In the genomic region with DNA sequence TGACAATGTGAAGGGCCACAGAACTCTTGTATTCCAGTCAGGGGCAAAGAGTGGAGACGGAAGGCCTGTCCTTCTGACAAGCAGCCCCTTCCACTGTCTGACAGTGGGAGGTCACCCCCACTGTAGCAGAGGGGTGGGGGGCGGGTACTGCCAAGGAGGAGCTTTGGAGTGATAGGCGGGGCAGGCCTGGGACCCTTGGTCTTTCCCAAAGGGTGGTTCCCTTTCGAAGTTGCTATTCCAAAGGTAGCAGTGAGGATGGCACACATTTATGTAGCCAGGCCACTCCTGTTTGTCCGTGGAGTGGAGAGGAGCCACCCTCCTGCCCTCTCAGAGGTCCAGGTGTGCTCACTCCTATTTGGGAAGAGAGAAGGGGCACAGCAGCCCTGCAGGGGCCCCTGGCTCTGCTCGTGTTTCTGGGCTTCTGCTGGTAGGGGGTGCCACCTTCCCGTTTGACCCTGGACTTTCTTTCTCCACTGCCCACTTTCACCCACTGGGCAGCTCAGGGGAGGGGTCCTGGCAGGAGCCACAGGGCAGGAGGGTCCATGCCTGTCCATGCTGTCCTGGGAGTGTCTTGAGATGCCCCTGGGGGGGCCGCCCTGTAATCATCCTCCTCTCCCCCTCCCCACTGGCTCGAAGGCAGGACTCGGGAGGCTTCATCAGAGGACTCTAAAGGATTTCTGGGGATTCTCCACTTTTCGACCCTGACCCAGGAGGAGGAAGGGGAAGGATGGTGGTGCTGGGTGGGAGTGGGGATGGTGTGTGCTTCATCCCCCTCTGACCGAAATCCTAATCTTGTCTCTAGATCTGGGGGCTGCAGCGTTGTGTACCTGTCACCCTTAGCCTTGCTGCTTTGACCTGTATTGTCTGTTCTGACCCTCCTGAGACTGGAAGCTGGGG, we compare ENCODE assay signal across 10 cellular contexts. TPM values are rescaled to one million over a fixed set of nuclear protein-coding genes. Genes with fewer than 3 reads are reported as not detected.
DNase-seq lines count a peak whose midpoint lies in the region; ATAC-seq and TF ChIP-seq lines count a peak whose summit lies in the region.
"Had no signal": no experiment of that assay in that cellular context is flagged by ENCODE, and none has a peak within 500 bp of the region (broad histone marks: within the 10 kb centered on the region; RNA-seq: fewer than 3 reads in every experiment).

No MANE protein-coding gene starts in this region.

- peak; percentile 51 for DNase-seq in GM03348 (ENCODE audit: low spot score)
- no peak for DNase-seq in body of pancreas
- DNase-seq in NCI-H128 (lab: John Stamatoyannopoulos, UW; ENCODE audit: unreplicated experiment) = no peak
- no peak for DNase-seq in G401 (ENCODE audit: low spot score)
- DNase-seq in NCI-H524 treated with DMSO at 0.1 percent for 48 hours (lab: John Stamatoyannopoulos, UW) = no peak
- DNase-seq: hypothalamus, NCI-H2029 treated with DMSO at 0.1 percent for 48 hours had no signal

- H3K4me2 ChIP-seq in skeletal muscle satellite cell (ENCODE audit: low read length) = peak overlapping the region; percentile 99

- ATAC-seq in body of pancreas (no peak), HG03571 (IDR thresholded peaks at IDR 0.05; ENCODE audit: unreplicated experiment) (no peak)

- no peak for TF ChIP-seq CTCF in body of pancreas (IDR thresholded peaks at IDR 0.05)

- H3K36me3 ChIP-seq in body of pancreas (replicated peaks in 1 of 2; ENCODE audit: insufficient read depth in 1 of 2, low read depth in 2 of 2) (peaks cover 0 to under 1% of the 10 kb centered on the region in 2 donors), iPS-20b (ENCODE audit: insufficient read depth, low read depth, low read length) (peaks cover 36% of the 10 kb centered on the region), skeletal muscle satellite cell (ENCODE audit: insufficient read depth, low read length) (peaks cover 48% of the 10 kb centered on the region)

- peaks cover 19% of the 10 kb centered on the region for H3K4me1 ChIP-seq in body of pancreas
- H3K4me1 ChIP-seq in iPS-20b (ENCODE audit: insufficient read depth, low read length) = peaks cover 25% of the 10 kb centered on the region
- H3K4me1 ChIP-seq in skeletal muscle satellite cell (ENCODE audit: control insufficient read depth, insufficient read depth, low read length) = peaks cover 67% of the 10 kb centered on the region

- in situ Hi-C loops in G401 (cut with HindIII; ENCODE audit: low sequenced_read_pairs) = no loop called here

- no peak for TF ChIP-seq POLR2A in body of pancreas (IDR thresholded peaks at IDR 0.05)

- intact Hi-C loops in body of pancreas (cut with DNase I) = no loop called here

- peak overlapping the region; percentile 95 for H3K9ac ChIP-seq in iPS-20b (ENCODE audit: low read depth, low read length)
- peak overlapping the region; percentile 99 for H3K9ac ChIP-seq in skeletal muscle satellite cell (ENCODE audit: low read depth, low read length)

- 53 to 63% methylated on average over 4 to 12 of the region's 13 CpGs for WGBS in body of pancreas, 2 donors

- H3K9me3 ChIP-seq in body of pancreas = no peaks in the 10 kb centered on the region
- no peaks in the 10 kb centered on the region for H3K9me3 ChIP-seq in iPS-20b (ENCODE audit: insufficient read depth, low read depth, low read length)
- H3K9me3 ChIP-seq in skeletal muscle satellite cell (replicated peaks; ENCODE audit: low read length) = no peaks in the 10 kb centered on the region

- H3K27me3 ChIP-seq in body of pancreas (no peaks in the 10 kb centered on the region), iPS-20b (ENCODE audit: insufficient read depth, low read length) (no peaks in the 10 kb centered on the region), skeletal muscle satellite cell (ENCODE audit: control insufficient read depth, insufficient read depth, low read length) (no peaks in the 10 kb centered on the region)

- no peak overlapping the region for H3K4me3 ChIP-seq in body of pancreas
- H3K4me3 ChIP-seq in iPS-20b (ENCODE audit: low read length) = peak overlapping the region; percentile 87
- peak overlapping the region; percentile 97 for H3K4me3 ChIP-seq in skeletal muscle satellite cell (ENCODE audit: low read length)

- peak overlapping the region; percentile 3 to 60 (median 42) for H3K27ac ChIP-seq in body of pancreas
- H3K27ac ChIP-seq in iPS-20b (ENCODE audit: low read length) = peak overlapping the region; percentile 62

RNA-seq across cellular contexts. Expression of a gene that starts 1.0 kb away (rescaled TPM):
- total RNA-seq in body of pancreas = 100 to 1,000 TPM; 124 to 372 TPM
- 22.3 and 325 TPM in 2 replicates for total RNA-seq in skeletal muscle satellite cell (2012; rRNA removed)
- 860 and 912 TPM in 2 replicates for total RNA-seq in G401 (2014; rRNA removed; shearing (Covaris generic))

RNA-seq across cellular contexts. Expression of a gene that starts 21.6 kb away (rescaled TPM):
- total RNA-seq in body of pancreas = 10 to 100 TPM; 42.0 to 88.7 TPM
- 7.4 and 9.2 TPM in 2 replicates for total RNA-seq in skeletal muscle satellite cell (2012; rRNA removed)
- total RNA-seq in G401 (2014; rRNA removed; shearing (Covaris generic)) = 18.6 and 20.1 TPM in 2 replicates

RNA-seq across cellular contexts. Expression of a gene that starts 31.7 kb away (rescaled TPM):
- 10 to 100 TPM; 25.9 to 86.0 TPM for total RNA-seq in body of pancreas
- total RNA-seq in skeletal muscle satellite cell (2012; rRNA removed) = 48.7 and 52.6 TPM in 2 replicates
- total RNA-seq in G401 (2014; rRNA removed; shearing (Covaris generic)) = 40.3 and 52.6 TPM in 2 replicates

RNA-seq across cellular contexts. Expression of a gene that starts 32.3 kb away (rescaled TPM):
- 10 to 100 TPM; 10.2 to 12.5 TPM for total RNA-seq in body of pancreas
- 6.6 and 7.4 TPM in 2 replicates for total RNA-seq in skeletal muscle satellite cell (2012; rRNA removed)
- 5.5 and 18.3 TPM in 2 replicates for total RNA-seq in G401 (2014; rRNA removed; shearing (Covaris generic))

RNA-seq across cellular contexts. Expression of a gene that starts 56.1 kb away (rescaled TPM):
- total RNA-seq in body of pancreas = 10 to 100 TPM; 30.0 to 44.9 TPM
- 101 and 122 TPM in 2 replicates for total RNA-seq in skeletal muscle satellite cell (2012; rRNA removed)
- total RNA-seq in G401 (2014; rRNA removed; shearing (Covaris generic)) = 127 and 161 TPM in 2 replicates

Comparison
In these comparisons a context has a peak if more than half of its experiments do, and no peak if none do; other contexts are left out.
1. H3K4me3 ChIP-seq: peak in iPS-20b (single experiment) and skeletal muscle satellite cell (single experiment); none in body of pancreas (0 of 2).